Comparison of ENCODE assay signal across 1 cellular context in genomic region chr1:8663915-8664331, GRCh38.
TF ChIP-seq lines count a peak whose summit lies in the region.

No MANE protein-coding gene starts in this region.

TF ChIP-seq in SK-N-SH treated with all-trans-retinoic acid at 6 μM for 48 hours, 23 proteins besides CTCF, POLR2A, EP300 and RAD21 (continued from another document):
- no peak for TF ChIP-seq POU6F1 (CRISPR knock-in tag; IDR thresholded peaks at IDR 0.05; ENCODE audit: borderline replicate concordance, low read depth)
- no peak for TF ChIP-seq ZNF8 (CRISPR knock-in tag; IDR thresholded peaks at IDR 0.05)
- no peak for TF ChIP-seq ZNF70 (CRISPR knock-in tag; IDR thresholded peaks at IDR 0.05)
- TF ChIP-seq ISL1 (CRISPR knock-in tag; IDR thresholded peaks at IDR 0.05) = no peak
- no peak for TF ChIP-seq ARNTL (CRISPR knock-in tag; IDR thresholded peaks at IDR 0.05; ENCODE audit: borderline replicate concordance, low read depth)
- TF ChIP-seq ZNF565 (CRISPR knock-in tag; conservative IDR thresholded peaks at IDR 0.05; ENCODE audit: low read depth) = no peak
- no peak for TF ChIP-seq PPARA (CRISPR knock-in tag; IDR thresholded peaks at IDR 0.05; ENCODE audit: borderline replicate concordance)
- TF ChIP-seq TOX (CRISPR knock-in tag; IDR thresholded peaks at IDR 0.05; ENCODE audit: borderline replicate concordance) = no peak
- no peak for TF ChIP-seq CREB5 (CRISPR knock-in tag; IDR thresholded peaks at IDR 0.05; ENCODE audit: low read depth)
